Comparison of ENCODE assay signal across 1 cellular context in the genomic region with DNA sequence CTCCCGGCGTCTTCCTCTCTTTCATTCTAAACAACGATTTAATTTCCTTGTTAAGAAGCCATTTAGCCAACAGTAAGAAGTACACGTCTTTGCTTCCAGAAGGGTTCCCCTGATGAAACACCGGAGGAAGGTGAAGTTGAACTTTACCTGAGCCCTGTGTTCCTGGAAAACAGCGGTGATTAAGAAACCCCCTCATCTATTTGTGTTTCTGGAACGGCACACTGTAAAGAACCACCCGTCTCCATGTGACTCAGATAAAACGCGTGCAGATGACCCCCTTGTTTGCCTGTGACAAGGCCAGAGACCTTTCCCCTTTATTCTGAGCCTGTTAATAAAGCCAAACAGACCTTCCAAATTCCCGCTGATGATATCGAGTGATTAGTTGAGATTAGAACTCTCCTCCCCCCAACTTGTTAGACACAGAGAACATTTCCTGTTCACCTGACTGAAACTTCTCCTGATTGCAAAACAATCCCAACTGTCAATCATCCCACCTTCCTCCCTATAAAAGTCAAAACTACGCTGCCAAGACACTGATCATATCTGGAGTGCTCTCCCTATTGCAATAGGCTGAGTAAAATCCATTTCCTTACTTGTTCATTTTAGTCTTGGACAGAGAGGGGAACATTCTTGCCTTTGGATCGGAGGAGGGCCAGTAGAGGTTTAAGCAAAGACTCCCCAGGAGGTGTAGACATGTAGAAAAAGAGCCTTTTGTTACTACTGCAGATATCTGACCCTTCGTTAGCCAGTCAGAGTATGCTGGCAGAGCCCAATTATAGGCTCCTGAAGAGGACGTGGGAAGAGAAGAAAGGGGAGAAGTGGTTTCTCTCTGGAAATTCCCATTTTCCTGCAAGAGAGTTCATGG.
TF ChIP-seq lines count a peak whose summit lies in the region.

No MANE protein-coding gene starts in this region.

TF ChIP-seq in HepG2, 621 proteins besides CTCF, POLR2A, EP300 and RAD21 (continued from another document):
- TF ChIP-seq, protein P1, sequence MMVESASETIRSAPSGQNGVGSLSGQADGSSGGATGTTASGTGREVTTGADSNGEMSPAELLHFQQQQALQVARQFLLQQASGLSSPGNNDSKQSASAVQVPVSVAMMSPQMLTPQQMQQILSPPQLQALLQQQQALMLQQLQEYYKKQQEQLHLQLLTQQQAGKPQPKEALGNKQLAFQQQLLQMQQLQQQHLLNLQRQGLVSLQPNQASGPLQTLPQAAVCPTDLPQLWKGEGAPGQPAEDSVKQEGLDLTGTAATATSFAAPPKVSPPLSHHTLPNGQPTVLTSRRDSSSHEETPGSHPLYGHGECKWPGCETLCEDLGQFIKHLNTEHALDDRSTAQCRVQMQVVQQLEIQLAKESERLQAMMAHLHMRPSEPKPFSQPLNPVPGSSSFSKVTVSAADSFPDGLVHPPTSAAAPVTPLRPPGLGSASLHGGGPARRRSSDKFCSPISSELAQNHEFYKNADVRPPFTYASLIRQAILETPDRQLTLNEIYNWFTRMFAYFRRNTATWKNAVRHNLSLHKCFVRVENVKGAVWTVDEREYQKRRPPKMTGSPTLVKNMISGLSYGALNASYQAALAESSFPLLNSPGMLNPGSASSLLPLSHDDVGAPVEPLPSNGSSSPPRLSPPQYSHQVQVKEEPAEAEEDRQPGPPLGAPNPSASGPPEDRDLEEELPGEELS (CRISPR knock-in tag; IDR thresholded peaks at IDR 0.05), result peak; percentile 39; the same call in 1 of the 2 replicates
TF ChIP-seq in HepG2: peak in this region for 69.
